In the genomic region with DNA sequence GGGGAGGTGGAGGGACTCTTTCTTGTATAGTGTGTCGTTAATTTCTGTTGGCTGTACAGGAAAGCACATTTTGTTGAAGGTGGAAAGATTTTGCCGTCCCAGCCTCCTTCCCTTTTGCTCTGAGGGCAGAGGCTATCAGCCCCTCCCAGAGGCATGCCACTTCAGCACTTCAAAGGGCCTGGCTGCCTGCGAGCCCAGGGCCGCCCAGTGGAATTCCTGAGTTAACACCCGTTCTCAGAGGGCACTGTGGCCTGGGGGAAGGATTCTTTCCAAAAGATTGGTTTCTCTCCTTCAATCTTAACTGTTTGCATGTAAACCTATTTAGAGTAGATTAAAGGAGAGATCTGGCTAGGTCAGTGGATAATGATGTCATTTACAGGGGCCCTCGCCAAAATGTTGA, we compare ENCODE assay signal across 12 cellular contexts.
A peak's percentile ranks its signal among the peaks of the same experiment; 100 is the strongest.
DNase-seq lines count a peak whose midpoint lies in the region; ATAC-seq and TF ChIP-seq lines count a peak whose summit lies in the region.
"Had no signal": no experiment of that assay in that cellular context is flagged by ENCODE, and none has a peak within 500 bp of the region (broad histone marks: within the 10 kb centered on the region; RNA-seq: fewer than 3 reads in every experiment).

No MANE protein-coding gene starts in this region.

- H3K4me3 Mint-ChIP-seq in glutamatergic neuron (ENCODE audit: unreplicated experiment) (peak overlapping the region; percentile 70), type B pancreatic cell (peak overlapping the region; percentile 18)
- H3K4me3 Mint-ChIP-seq: activated T-helper 17 cell treated with anti-CD3 and anti-CD28 coated beads, Interleukin-2, amount 50 U/mL, for 72 hours had no signal

- no peak overlapping the region for H3K27ac ChIP-seq in RWPE2 (ENCODE audit: poor library complexity, severe bottlenecking)

- H3K27me3 ChIP-seq in RWPE2 (ENCODE audit: insufficient read depth, poor library complexity, severe bottlenecking): no peaks in the 10 kb centered on the region

- no peak for TF ChIP-seq CTCF in RWPE2 (IDR thresholded peaks at IDR 0.05; ENCODE audit: poor library complexity, severe bottlenecking)
- TF ChIP-seq CTCF in glutamatergic neuron (IDR thresholded peaks at IDR 0.05; ENCODE audit: partially characterized antibody, unreplicated experiment): no peak
- peak; percentile 35 for TF ChIP-seq CTCF in type B pancreatic cell (conservative IDR thresholded peaks at IDR 0.05)

- peaks cover 4% of the 10 kb centered on the region for H3K36me3 Mint-ChIP-seq in glutamatergic neuron (ENCODE audit: unreplicated experiment)
- H3K36me3 Mint-ChIP-seq in type B pancreatic cell: peaks cover 51% of the 10 kb centered on the region

- 0 out of 3 replicates have a peak, but pooled peaks have one; percentile 38 for ATAC-seq in RWPE2 (ENCODE audit: low read depth)
- ATAC-seq: activated T-helper 17 cell treated with anti-CD3 and anti-CD28 coated beads, Interleukin-2, amount 50 U/mL, for 72 hours; Panc1 had no signal

- H3K9me3 ChIP-seq in RWPE2 (ENCODE audit: severe bottlenecking): no peaks in the 10 kb centered on the region

- H3K36me3 ChIP-seq in RWPE2 (ENCODE audit: low read depth): peaks cover 92% of the 10 kb centered on the region

- peaks cover 40% of the 10 kb centered on the region for H3K4me1 Mint-ChIP-seq in glutamatergic neuron (ENCODE audit: low read depth, unreplicated experiment)
- peaks cover 58% of the 10 kb centered on the region for H3K4me1 Mint-ChIP-seq in type B pancreatic cell (ENCODE audit: unreplicated experiment)
- H3K4me1 Mint-ChIP-seq: activated T-helper 17 cell treated with anti-CD3 and anti-CD28 coated beads, Interleukin-2, amount 50 U/mL, for 72 hours had no signal

- DNase-seq in RWPE2 (ENCODE audit: low spot score) (no peak), glutamatergic neuron (no peak), myocyte (ENCODE audit: low read depth) (peak; percentile 56), type B pancreatic cell (ENCODE audit: extremely low spot score, unreplicated experiment) (no peak), NCI-H2029 treated with DMSO at 0.1 percent for 48 hours (lab: John Stamatoyannopoulos, UW) (no peak), DMS53 treated with DMSO at 0.1 percent for 48 hours (lab: John Stamatoyannopoulos, UW; ENCODE audit: unreplicated experiment) (no peak), T-helper 9 cell (no peak)
- DNase-seq: cortex of kidney, DMS53, NCI-H1436 had no signal

- peak overlapping the region; percentile 94 for H3K27ac Mint-ChIP-seq in glutamatergic neuron (ENCODE audit: unreplicated experiment)
- peak overlapping the region; percentile 61 for H3K27ac Mint-ChIP-seq in type B pancreatic cell
- H3K27ac Mint-ChIP-seq: activated T-helper 17 cell treated with anti-CD3 and anti-CD28 coated beads, Interleukin-2, amount 50 U/mL, for 72 hours had no signal

- H3K27me3 Mint-ChIP-seq in glutamatergic neuron (ENCODE audit: unreplicated experiment): peaks cover 11% of the 10 kb centered on the region
- H3K27me3 Mint-ChIP-seq in type B pancreatic cell: no peaks in the 10 kb centered on the region
- H3K27me3 Mint-ChIP-seq: activated T-helper 17 cell treated with anti-CD3 and anti-CD28 coated beads, Interleukin-2, amount 50 U/mL, for 72 hours had no signal

- peaks cover 13% of the 10 kb centered on the region for H3K9me3 Mint-ChIP-seq in glutamatergic neuron (ENCODE audit: unreplicated experiment)
- no peaks in the 10 kb centered on the region for H3K9me3 Mint-ChIP-seq in type B pancreatic cell
- H3K9me3 Mint-ChIP-seq: activated T-helper 17 cell treated with anti-CD3 and anti-CD28 coated beads, Interleukin-2, amount 50 U/mL, for 72 hours had no signal

- H3K4me1 ChIP-seq in RWPE2 (ENCODE audit: insufficient read depth, poor library complexity, severe bottlenecking): no peaks in the 10 kb centered on the region

- no peak overlapping the region for H3K4me3 ChIP-seq in RWPE2 (ENCODE audit: severe bottlenecking)
